In genomic region chr10:16227674-16228073, GRCh38 we compare ENCODE assay signal across 33 cellular contexts.
DNase-seq lines count a peak whose midpoint lies in the region; ATAC-seq, FAIRE-seq and TF ChIP-seq lines count a peak whose summit lies in the region.
"Had no signal": no experiment of that assay in that cellular context is flagged by ENCODE, and none has a peak within 500 bp of the region (broad histone marks: within the 10 kb centered on the region; RNA-seq: fewer than 3 reads in every experiment).

No MANE protein-coding gene starts in this region.

- CTCF ChIA-PET in HEK293 (lab: Yijun Ruan, JAX) (no interaction called here), K562 (lab: Yijun Ruan, JAX; ENCODE audit: low intra/inter-chr PET ratio) (no interaction called here), H1 (lab: Charles Lee; ENCODE audit: partially characterized antibody) (no interaction called here)

- TF ChIP-seq CTCF in HEK293 (tag by site-specific recombination; IDR thresholded peaks at IDR 0.05) (no peak), K562 (IDR thresholded peaks at IDR 0.05 in 2 of 3, conservative IDR thresholded peaks at IDR 0.05 in 1 of 3; ENCODE audit: insufficient read depth in 2 of 3, low read depth in 1 of 3, low read length in 3 of 3) (no peak), H1 (IDR thresholded peaks at IDR 0.05; ENCODE audit: control extremely low read depth in 1 of 3, insufficient read depth in 1 of 3, low read depth in 1 of 3, low read length in 3 of 3) (no peak)

- H3K23me2 ChIP-seq in H1 (ENCODE audit: low read depth, low read length), result no peaks in the 10 kb centered on the region

- TF ChIP-seq RAD21 in K562 (CRISPR knock-in tag; conservative IDR thresholded peaks at IDR 0.05 in 1 of 2, IDR thresholded peaks at IDR 0.05 in 1 of 2) (no peak), H1 (IDR thresholded peaks at IDR 0.05 in 1 of 2, conservative IDR thresholded peaks at IDR 0.05 in 1 of 2; ENCODE audit: low read depth in 2 of 2, low read length in 2 of 2) (no peak)

- in situ Hi-C loops in K562 (cut with MboI), result no loop called here

- H3K36me3 ChIP-seq in HEK293 (ENCODE audit: control insufficient read depth in 2 of 2, insufficient read depth in 1 of 2, low read length in 2 of 2) (no peaks in the 10 kb centered on the region), K562 (ENCODE audit: control insufficient read depth, insufficient read depth, low read length) (no peaks in the 10 kb centered on the region), H1 (ENCODE audit: control insufficient read depth in 2 of 4, insufficient read depth in 4 of 4, low read length in 3 of 4) (peaks cover 0 to 5% (median 0%) of the 10 kb centered on the region in 4 experiments; a peak in 2 of 8 replicates)
- H3K36me3 ChIP-seq: BE2C; BLaER1; BLaER1 treated with 17β-estradiol and CSF1 and Interleukin-3, amounts not matched to agents 10 nM and 100 nM had no signal

- no peaks in the 10 kb centered on the region for H3K79me1 ChIP-seq in H1 (ENCODE audit: low read depth, low read length)

- H2BK12ac ChIP-seq in H1 (ENCODE audit: low read depth, low read length), result no peak overlapping the region

- H3K27ac ChIP-seq in HEK293 (ENCODE audit: extremely low read depth, low read depth, low read length), result no peak overlapping the region
- H3K27ac ChIP-seq in K562 (ENCODE audit: extremely low read depth, low read depth, low read length), result no peak overlapping the region
- H3K27ac ChIP-seq in H1 (ENCODE audit: low read depth, low read length), result no peak overlapping the region
- H3K27ac ChIP-seq: 22Rv1; A549; BLaER1; BLaER1 treated with 17β-estradiol and CSF1 and Interleukin-3, amounts not matched to agents 10 nM and 100 nM; C4-2B had no signal

- no peak overlapping the region for H3K4ac ChIP-seq in H1 (replicated peaks; ENCODE audit: insufficient read length, low read depth, low read length)

- no peak overlapping the region for H3K4me3 ChIP-seq in HEK293 (ENCODE audit: low read depth, low read length)
- H3K4me3 ChIP-seq in K562, result no peak overlapping the region
- no peak overlapping the region for H3K4me3 ChIP-seq in H1 (ENCODE audit: extremely low read depth in 1 of 4, insufficient read depth in 2 of 4, low read depth in 3 of 4, low read length in 4 of 4)
- H3K4me3 ChIP-seq: A549; BLaER1; BLaER1 treated with 17β-estradiol and CSF1 and Interleukin-3, amounts not matched to agents 10 nM and 100 nM had no signal

- ATAC-seq in K562 (no peak), GM18505 (IDR thresholded peaks at IDR 0.05; ENCODE audit: unreplicated experiment) (no peak)
- ATAC-seq: A549; CD8-positive, alpha-beta T cell had no signal

- H2AFZ ChIP-seq in K562 (ENCODE audit: low read depth, low read length), result no peak overlapping the region
- no peak overlapping the region for H2AFZ ChIP-seq in H1 (ENCODE audit: low read length)

- H3K4me2 ChIP-seq in K562 (ENCODE audit: insufficient read depth, low read length) (no peak overlapping the region), H1 (ENCODE audit: insufficient read depth in 1 of 2, low read depth in 2 of 2, low read length in 2 of 2) (no peak overlapping the region)
- H3K4me2 ChIP-seq: A549; BLaER1; BLaER1 treated with 17β-estradiol and CSF1 and Interleukin-3, amounts not matched to agents 10 nM and 100 nM had no signal

- BruUV-seq in K562 (replicated peaks; lab: Mats Ljungman, UMichigan), result no TSS peak

- FAIRE-seq in K562 (lab: Jason Lieb, UNC) (no peak), H1 (lab: Jason Lieb, UNC) (no peak)
- FAIRE-seq: A204.1, A549, D721Med had no signal

- TF ChIP-seq EP300 in K562 (IDR thresholded peaks at IDR 0.05; ENCODE audit: low read length), result no peak
- TF ChIP-seq EP300 in H1 (IDR thresholded peaks at IDR 0.05; ENCODE audit: borderline replicate concordance in 1 of 2, low read depth in 2 of 2, low read length in 2 of 2), result no peak

- H3K4me1 ChIP-seq in HEK293 (ENCODE audit: control insufficient read depth, insufficient read depth, low read length) (no peaks in the 10 kb centered on the region), K562 (replicated peaks in 1 of 2; ENCODE audit: control insufficient read depth in 2 of 2, insufficient read depth in 2 of 2, low read length in 2 of 2) (no peaks in the 10 kb centered on the region), H1 (replicated peaks in 1 of 4; ENCODE audit: control insufficient read depth in 3 of 4, insufficient read depth in 4 of 4, low read length in 3 of 4) (no peaks in the 10 kb centered on the region; a peak in 1 of 7 replicates)
- H3K4me1 ChIP-seq: A549; BE2C; BLaER1; BLaER1 treated with 17β-estradiol and CSF1 and Interleukin-3, amounts not matched to agents 10 nM and 100 nM; Caco-2 had no signal

- no peak overlapping the region for H2BK20ac ChIP-seq in H1 (ENCODE audit: low read length)

- no peaks in the 10 kb centered on the region for H3K79me2 ChIP-seq in K562 (ENCODE audit: control insufficient read depth, insufficient read depth, low read length)
- H3K79me2 ChIP-seq in H1 (ENCODE audit: control insufficient read depth in 1 of 2, insufficient read depth in 2 of 2, low read length in 2 of 2), result no peaks in the 10 kb centered on the region

- H3K27me3 ChIP-seq in K562 (ENCODE audit: control insufficient read depth in 2 of 2, insufficient read depth in 2 of 2, low read length in 2 of 2) (no peaks in the 10 kb centered on the region), H1 (replicated peaks in 1 of 4; ENCODE audit: control insufficient read depth in 3 of 4, extremely low read depth in 1 of 4, insufficient read depth in 3 of 4, low read length in 3 of 4) (no peaks in the 10 kb centered on the region)
- H3K27me3 ChIP-seq: BE2C; BLaER1; BLaER1 treated with 17β-estradiol and CSF1 and Interleukin-3, amounts not matched to agents 10 nM and 100 nM had no signal

- H4K20me1 ChIP-seq in K562 (replicated peaks; ENCODE audit: control insufficient read depth, insufficient read depth, low read length) (no peaks in the 10 kb centered on the region), H1 (replicated peaks in 1 of 2; ENCODE audit: control insufficient read depth in 1 of 2, insufficient read depth in 2 of 2, low read length in 2 of 2) (no peaks in the 10 kb centered on the region)
- H4K20me1 ChIP-seq: BLaER1; BLaER1 treated with 17β-estradiol and CSF1 and Interleukin-3, amounts not matched to agents 10 nM and 100 nM had no signal

- H4K91ac ChIP-seq in H1 (replicated peaks; ENCODE audit: insufficient read length, low read length), result no peak overlapping the region

- 0% methylated on average over 3 of the region's 3 CpGs for WGBS in K562 (ENCODE audit: insufficient coverage, low coverage, missing lambda C conversion rate)
- 92% methylated on average over 3 of the region's 3 CpGs; no CpG with 5 or more reads in 1 of the 2 experiments for WGBS in H1 (ENCODE audit: extremely low coverage in 1 of 2, insufficient coverage in 1 of 2, insufficient read length in 1 of 2, insufficient replicate concordance in 2 of 2, low coverage in 1 of 2, low lambda C conversion rate in 2 of 2, missing lambda C conversion rate in 1 of 2), 2 experiments

- no peak overlapping the region for H3K23ac ChIP-seq in H1 (ENCODE audit: insufficient read length)

- H3K9me3 ChIP-seq in HEK293 (ENCODE audit: control insufficient read depth, insufficient read depth, low read depth, low read length) (no peaks in the 10 kb centered on the region), K562 (replicated peaks; ENCODE audit: control insufficient read depth, insufficient read depth, low read depth, low read length) (no peaks in the 10 kb centered on the region), H1 (ENCODE audit: insufficient read depth in 2 of 2, low read depth in 1 of 2, low read length in 1 of 2) (peaks cover 8 to 11% of the 10 kb centered on the region in 2 experiments; a peak in 2 of 4 replicates)
- H3K9me3 ChIP-seq: A549, BE2C had no signal

- intact Hi-C loops in K562 (cut with micrococcal nuclease), result no loop called here

- H2BK5ac ChIP-seq in H1 (ENCODE audit: low read depth, low read length), result no peak overlapping the region

- no peak overlapping the region for H3K9ac ChIP-seq in K562 (ENCODE audit: insufficient read depth in 1 of 2, low read depth in 2 of 2, low read length in 2 of 2)
- H3K9ac ChIP-seq in H1 (replicated peaks in 1 of 4; ENCODE audit: extremely low read depth in 1 of 4, low read depth in 3 of 4, low read length in 3 of 4), result no peak overlapping the region
- H3K9ac ChIP-seq: BLaER1; BLaER1 treated with 17β-estradiol and CSF1 and Interleukin-3, amounts not matched to agents 10 nM and 100 nM had no signal

- no peak overlapping the region for H4K5ac ChIP-seq in H1 (ENCODE audit: insufficient read length, low read depth, low read length)

- TF ChIP-seq POLR2A in K562 (conservative IDR thresholded peaks at IDR 0.05), result no peak
- no peak for TF ChIP-seq POLR2A in H1 (IDR thresholded peaks at IDR 0.05; ENCODE audit: control extremely low read depth in 1 of 2, low read depth in 2 of 2, low read length in 2 of 2)
- no peak for TF ChIP-seq POLR2A in GM18505 (IDR thresholded peaks at IDR 0.05; ENCODE audit: borderline replicate concordance, extremely low read depth, insufficient read depth, insufficient read length)

- no peak overlapping the region for H2BK15ac ChIP-seq in H1 (ENCODE audit: low read length)

- no peak overlapping the region for H2BK120ac ChIP-seq in H1 (replicated peaks; ENCODE audit: low read depth, low read length)

- H3K14ac ChIP-seq in H1 (ENCODE audit: insufficient read length), result no peak overlapping the region

- H3K9me1 ChIP-seq in K562 (ENCODE audit: control insufficient read depth, insufficient read depth, low read length), result no peaks in the 10 kb centered on the region

- DNase-seq in K562 (ENCODE audit: extremely low read depth in 1 of 4, low spot score in 3 of 4) (no peak), H1 (ENCODE audit: low read depth in 1 of 2, low spot score in 2 of 2) (no peak), NCI-H128 (lab: John Stamatoyannopoulos, UW; ENCODE audit: unreplicated experiment) (no peak), medulla oblongata (ENCODE audit: extremely low spot score) (no peak)
- DNase-seq: 8988T; ACHN; AML-193; BE2C; C1 segment of cervical spinal cord; Caco-2; Calu3; CD4-positive, alpha-beta memory T cell; CD4-positive, alpha-beta T cell; CD4-positive, CD25-positive, alpha-beta regulatory T cell; CD8-positive, alpha-beta memory T cell; CD8-positive, alpha-beta T cell; COR-L47; DMS 273 treated with DMSO at 0.1 percent for 48 hours; DMS153; DMS53; DMS79; DMS79 treated with DMSO at 0.1 percent for 48 hours; DND-41; EL had no signal

- no peak overlapping the region for H3K18ac ChIP-seq in H1 (ENCODE audit: extremely low read depth, low read length)

- no peak overlapping the region for H4K8ac ChIP-seq in H1 (ENCODE audit: extremely low read depth, insufficient read depth, low read length)

- H2AK5ac ChIP-seq in H1 (ENCODE audit: low read depth, low read length), result no peak overlapping the region

- H3K56ac ChIP-seq in H1 (replicated peaks; ENCODE audit: insufficient read length, low read depth, low read length), result no peak overlapping the region

- POLR2A ChIA-PET in HEK293 (lab: Yijun Ruan, JAX), result no interaction called here
- POLR2A ChIA-PET in K562 (lab: Yijun Ruan, JAX), result interaction anchor here (0.6 kb wide), 1 partner anchor 10 kb away, joined by 3 read pairs; no protein-coding TSS in a partner anchor
- POLR2A ChIA-PET in H1 (lab: Charles Lee; ENCODE audit: partially characterized antibody), result no interaction called here

TF ChIP-seq in HEK293, 187 proteins besides CTCF, POLR2A, EP300 and RAD21 (continues in another document):
- TF ChIP-seq ZNF248 (tag by site-specific recombination; IDR thresholded peaks at IDR 0.05), result no peak

TF ChIP-seq in H1, 55 proteins besides CTCF, POLR2A, EP300 and RAD21 (continues in another document):
- TF ChIP-seq GTF2F1 (IDR thresholded peaks at IDR 0.05; ENCODE audit: borderline replicate concordance, low read depth, low read length), result no peak

Comparison
In these comparisons a context has a peak if more than half of its experiments do, and no peak if none do; other contexts are left out.
1. Of the 44 proteins assayed by ChIP-seq in both K562 and HEK293: peak only in K562: none; only in HEK293: none; in both: ZNF146; in neither: 43.